Comparison of ENCODE assay signal across 24 cellular contexts in genomic region chr9:137924169-137924568, GRCh38. TPM values are rescaled to one million over a fixed set of nuclear protein-coding genes. Genes with fewer than 3 reads are reported as not detected.
"Had no signal": no experiment of that assay in that cellular context is flagged by ENCODE, and none has a peak within 500 bp of the region (broad histone marks: within the 10 kb centered on the region; RNA-seq: fewer than 3 reads in every experiment).

No MANE protein-coding gene starts in this region.

- H3K36me3 ChIP-seq: SJSA1 had no signal

- FAIRE-seq: HTR-8/SVneo, RCC 7860 had no signal

- H3K27me3 ChIP-seq: SJSA1 had no signal

- H3K27ac ChIP-seq: HL-60, SJSA1, SK-N-MC had no signal

- DNase-seq: KBM-7, MV-4-11, NCI-H1048, NCI-H1105, NCI-H1417, NCI-H1436 treated with DMSO at 0.1 percent for 48 hours, NCI-H1694, NCI-H187 treated with DMSO at 0.1 percent for 48 hours, NCI-H2107, NCI-H2227 treated with DMSO at 0.1 percent for 48 hours, NCI-H446, NCI-H510A, NCI-H524 treated with DMSO at 0.1 percent for 48 hours, NCI-H82, Right ventricle myocardium superior, RPMI8226, SIG-M5 had no signal

- H3K4me1 ChIP-seq: SJSA1 had no signal

- H3K4me3 ChIP-seq: SJSA1, SK-N-MC had no signal

RNA-seq across cellular contexts. Expression of gene CACNA1B, which starts 46.6 kb away (rescaled TPM):
- total RNA-seq: LHCN-M2, MCF 10A had no signal
